1 cellular context compared by ENCODE assay signal in the genomic region with DNA sequence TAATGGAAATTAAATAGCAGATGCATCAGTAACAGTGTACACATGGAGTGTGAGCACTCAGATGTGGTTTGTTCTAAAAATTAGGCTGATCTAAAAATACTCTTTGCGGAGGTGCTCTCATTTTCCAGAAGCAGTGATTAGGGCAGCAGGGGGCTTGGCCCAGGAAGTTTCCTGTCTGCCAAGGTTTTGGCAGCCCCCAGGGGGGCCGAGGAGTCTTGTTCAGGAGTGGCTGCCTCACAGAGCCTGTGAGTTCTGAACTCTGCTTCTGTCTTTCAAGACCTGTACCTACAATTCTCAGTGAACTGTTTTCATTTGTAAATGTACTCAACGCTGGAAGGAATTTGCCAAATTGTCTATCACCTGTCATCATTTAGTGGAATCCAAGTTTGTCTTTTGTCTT.
TF ChIP-seq lines count a peak whose summit lies in the region.

No MANE protein-coding gene starts in this region.

TF ChIP-seq in WTC11, 78 proteins besides CTCF, POLR2A, EP300 and RAD21 (continued from another document):
- TF ChIP-seq, protein P1, sequence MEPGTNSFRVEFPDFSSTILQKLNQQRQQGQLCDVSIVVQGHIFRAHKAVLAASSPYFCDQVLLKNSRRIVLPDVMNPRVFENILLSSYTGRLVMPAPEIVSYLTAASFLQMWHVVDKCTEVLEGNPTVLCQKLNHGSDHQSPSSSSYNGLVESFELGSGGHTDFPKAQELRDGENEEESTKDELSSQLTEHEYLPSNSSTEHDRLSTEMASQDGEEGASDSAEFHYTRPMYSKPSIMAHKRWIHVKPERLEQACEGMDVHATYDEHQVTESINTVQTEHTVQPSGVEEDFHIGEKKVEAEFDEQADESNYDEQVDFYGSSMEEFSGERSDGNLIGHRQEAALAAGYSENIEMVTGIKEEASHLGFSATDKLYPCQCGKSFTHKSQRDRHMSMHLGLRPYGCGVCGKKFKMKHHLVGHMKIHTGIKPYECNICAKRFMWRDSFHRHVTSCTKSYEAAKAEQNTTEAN (CRISPR knock-in tag; IDR thresholded peaks at IDR 0.05), result no peak
- TF ChIP-seq FOXP1 (CRISPR knock-in tag; IDR thresholded peaks at IDR 0.05; ENCODE audit: borderline replicate concordance), result no peak
- TF ChIP-seq SOX15 (CRISPR knock-in tag; IDR thresholded peaks at IDR 0.05), result no peak
- no peak for TF ChIP-seq ZNF263 (CRISPR knock-in tag; IDR thresholded peaks at IDR 0.05; ENCODE audit: low read depth)
- TF ChIP-seq, protein P2, sequence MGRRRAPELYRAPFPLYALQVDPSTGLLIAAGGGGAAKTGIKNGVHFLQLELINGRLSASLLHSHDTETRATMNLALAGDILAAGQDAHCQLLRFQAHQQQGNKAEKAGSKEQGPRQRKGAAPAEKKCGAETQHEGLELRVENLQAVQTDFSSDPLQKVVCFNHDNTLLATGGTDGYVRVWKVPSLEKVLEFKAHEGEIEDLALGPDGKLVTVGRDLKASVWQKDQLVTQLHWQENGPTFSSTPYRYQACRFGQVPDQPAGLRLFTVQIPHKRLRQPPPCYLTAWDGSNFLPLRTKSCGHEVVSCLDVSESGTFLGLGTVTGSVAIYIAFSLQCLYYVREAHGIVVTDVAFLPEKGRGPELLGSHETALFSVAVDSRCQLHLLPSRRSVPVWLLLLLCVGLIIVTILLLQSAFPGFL (CRISPR knock-in tag; IDR thresholded peaks at IDR 0.05; ENCODE audit: borderline replicate concordance), result no peak
- TF ChIP-seq, protein P3, sequence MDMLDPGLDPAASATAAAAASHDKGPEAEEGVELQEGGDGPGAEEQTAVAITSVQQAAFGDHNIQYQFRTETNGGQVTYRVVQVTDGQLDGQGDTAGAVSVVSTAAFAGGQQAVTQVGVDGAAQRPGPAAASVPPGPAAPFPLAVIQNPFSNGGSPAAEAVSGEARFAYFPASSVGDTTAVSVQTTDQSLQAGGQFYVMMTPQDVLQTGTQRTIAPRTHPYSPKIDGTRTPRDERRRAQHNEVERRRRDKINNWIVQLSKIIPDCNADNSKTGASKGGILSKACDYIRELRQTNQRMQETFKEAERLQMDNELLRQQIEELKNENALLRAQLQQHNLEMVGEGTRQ (CRISPR knock-in tag; IDR thresholded peaks at IDR 0.05), result no peak
- no peak for TF ChIP-seq ZNF121 (CRISPR knock-in tag; IDR thresholded peaks at IDR 0.05)
